36 cellular contexts compared by ENCODE assay signal in the genomic region with DNA sequence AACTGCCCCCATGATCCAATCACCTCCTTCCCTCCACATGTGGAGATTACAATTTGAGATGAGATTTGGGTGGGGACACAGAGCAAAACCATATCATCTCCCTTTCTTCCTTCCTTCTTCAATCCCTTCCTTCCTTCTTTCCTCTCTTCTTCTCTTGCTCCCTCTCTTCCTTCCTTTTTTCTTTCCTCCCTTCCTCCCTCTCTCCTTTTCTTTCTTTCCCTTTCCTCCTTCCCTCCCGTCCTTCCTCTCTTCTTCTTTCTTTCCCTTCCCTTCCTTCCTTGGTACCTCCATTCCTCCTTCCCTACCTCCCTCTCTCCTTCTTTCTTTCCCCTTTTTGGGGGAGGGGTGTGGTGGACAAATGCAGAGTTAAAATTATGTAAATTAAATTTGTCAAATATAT.
"Had no signal": no experiment of that assay in that cellular context is flagged by ENCODE, and none has a peak within 500 bp of the region (broad histone marks: within the 10 kb centered on the region; RNA-seq: fewer than 3 reads in every experiment).

No MANE protein-coding gene starts in this region.

- H3K27me3 ChIP-seq: adrenal gland, ascending aorta, body of pancreas, brain microvascular endothelial cell, breast epithelium had no signal

- H3K4me1 Mint-ChIP-seq: activated naive CD4-positive, alpha-beta T cell treated with anti-CD3 and anti-CD28 coated beads, Interleukin-2, amount 10 ng/mL, durations not matched to agents 7 days and 5 days; activated naive CD4-positive, alpha-beta T cell treated with anti-CD3 and anti-CD28 coated beads, Interleukin-2, amount 50 U/mL, for 24 hours; activated naive CD8-positive, alpha-beta T cell treated with anti-CD3 and anti-CD28 coated beads for 36 hours; activated naive CD8-positive, alpha-beta T cell treated with anti-CD3 and anti-CD28 coated beads, Interleukin-2, amount 10 ng/mL, durations not matched to agents 7 days and 5 days; activated naive CD8-positive, alpha-beta T cell treated with anti-CD3 and anti-CD28 coated beads, Interleukin-2, amount 50 U/mL, for 24 hours; activated T-helper 17 cell treated with anti-CD3 and anti-CD28 coated beads, Interleukin-2, amount 50 U/mL, for 72 hours; brain; central memory CD8-positive, alpha-beta T cell had no signal

- H3K27ac Mint-ChIP-seq: activated naive CD4-positive, alpha-beta T cell treated with anti-CD3 and anti-CD28 coated beads for 36 hours; activated naive CD4-positive, alpha-beta T cell treated with anti-CD3 and anti-CD28 coated beads, Interleukin-2, amount 10 ng/mL, durations not matched to agents 7 days and 5 days; activated naive CD4-positive, alpha-beta T cell treated with anti-CD3 and anti-CD28 coated beads, Interleukin-2, amount 50 U/mL, for 24 hours; activated naive CD4-positive, alpha-beta T cell treated with anti-CD3 and anti-CD28 coated beads, Interleukin-2, amount 50 U/mL, for 72 hours; activated naive CD8-positive, alpha-beta T cell; activated naive CD8-positive, alpha-beta T cell treated with anti-CD3 and anti-CD28 coated beads for 36 hours; activated naive CD8-positive, alpha-beta T cell treated with anti-CD3 and anti-CD28 coated beads, Interleukin-2, amount 10 ng/mL, durations not matched to agents 7 days and 5 days; activated naive CD8-positive, alpha-beta T cell treated with anti-CD3 and anti-CD28 coated beads, Interleukin-2, amount 50 U/mL, for 24 hours; activated T-cell treated with anti-CD3 and anti-CD28 coated beads, Interleukin-2, amount 50 U/mL, for 72 hours; activated T-helper 1 cell treated with anti-CD3 and anti-CD28 coated beads, Interleukin-12 subunit alpha, Interleukin-12 subunit beta, Interleukin-2, Interleukin-4 antibody, amounts not matched to agents 30 ng/mL and 10 ng/mL and 1 ng/mL, durations not matched to agents 14 hours and 24 hours and 36 hours; activated T-helper 17 cell treated with anti-CD3 and anti-CD28 coated beads, Interleukin-2, amount 50 U/mL, for 72 hours; activated T-helper 2 cell treated with anti-CD3 and anti-CD28 coated beads, Interferon-gamma antibody, Interleukin-2, Interleukin-4, amounts not matched to agents 10 μg/mL and 5 μg/mL and 100 μg/mL, durations not matched to agents 14 hours and 24 hours and 36 hours; brain had no signal

- H3K36me3 ChIP-seq: adrenal gland, ascending aorta, brain microvascular endothelial cell, breast epithelium, cardiac muscle cell had no signal

- H3K9me3 Mint-ChIP-seq: activated naive CD4-positive, alpha-beta T cell treated with anti-CD3 and anti-CD28 coated beads for 36 hours; activated naive CD4-positive, alpha-beta T cell treated with anti-CD3 and anti-CD28 coated beads, Interleukin-2, amount 10 ng/mL, durations not matched to agents 7 days and 5 days; activated naive CD4-positive, alpha-beta T cell treated with anti-CD3 and anti-CD28 coated beads, Interleukin-2, amount 50 U/mL, for 24 hours; activated naive CD8-positive, alpha-beta T cell treated with anti-CD3 and anti-CD28 coated beads for 36 hours; activated naive CD8-positive, alpha-beta T cell treated with anti-CD3 and anti-CD28 coated beads, Interleukin-2, amount 50 U/mL, for 24 hours; activated T-cell treated with anti-CD3 and anti-CD28 coated beads, Interleukin-2, amount 50 U/mL, for 4 hours; activated T-helper 1 cell treated with anti-CD3 and anti-CD28 coated beads, Interleukin-12 subunit alpha, Interleukin-12 subunit beta, Interleukin-2, Interleukin-4 antibody, amounts not matched to agents 30 ng/mL and 10 ng/mL and 1 ng/mL, durations not matched to agents 14 hours and 24 hours and 36 hours; central memory CD8-positive, alpha-beta T cell had no signal

- DNase-seq: activated effector memory CD4-positive, alpha-beta T cell treated with anti-CD3 and anti-CD28 coated beads, Interleukin-2, amount 50 U/mL, for 16 hours; activated effector memory CD4-positive, alpha-beta T cell treated with Interleukin-2 at 50 U/mL for 16 hours; activated gamma-delta T cell; activated gamma-delta T cell treated with Interleukin-2 at 50 U/mL for 16 hours; activated naive CD4-positive, alpha-beta T cell; activated naive CD4-positive, alpha-beta T cell treated with anti-CD3 and anti-CD28 coated beads for 36 hours; activated naive CD4-positive, alpha-beta T cell treated with anti-CD3 and anti-CD28 coated beads, Interleukin-2, amount 10 ng/mL, durations not matched to agents 7 days and 5 days; activated naive CD4-positive, alpha-beta T cell treated with anti-CD3 and anti-CD28 coated beads, Interleukin-2, amount 50 U/mL, for 16 hours; activated naive CD4-positive, alpha-beta T cell treated with Interleukin-2 at 50 U/mL for 16 hours; activated naive CD8-positive, alpha-beta T cell treated with anti-CD3 and anti-CD28 coated beads for 36 hours; activated naive CD8-positive, alpha-beta T cell treated with anti-CD3 and anti-CD28 coated beads, Interleukin-2, amount 10 ng/mL, durations not matched to agents 7 days and 5 days; activated naive CD8-positive, alpha-beta T cell treated with anti-CD3 and anti-CD28 coated beads, Interleukin-2, amount 50 U/mL, for 24 hours; activated T-cell treated with anti-CD3 and anti-CD28 coated beads, Interleukin-2, amount 50 U/mL, for 4 hours; activated T-cell treated with anti-CD3 and anti-CD28 coated beads, Interleukin-2, amount 50 U/mL, for 48 hours; activated T-cell treated with anti-CD3 and anti-CD28 coated beads, Interleukin-2, amount 50 U/mL, for 72 hours; adrenal gland; amniotic stem cell; amygdala; anterior cingulate cortex; aorta; body of pancreas; brain microvascular endothelial cell; caudate nucleus; central memory CD4-positive, alpha-beta T cell; cerebellar nuclear complex had no signal

- H3K4me1 ChIP-seq: adrenal gland, ascending aorta, body of pancreas, breast epithelium had no signal

- H3K4me3 ChIP-seq: adrenal gland, ascending aorta, body of pancreas, breast epithelium, cardiac muscle cell had no signal

- H3K27ac ChIP-seq: adrenal gland, ascending aorta, body of pancreas, brain microvascular endothelial cell, breast epithelium, cardiac muscle cell had no signal

- H3K36me3 Mint-ChIP-seq: activated naive CD4-positive, alpha-beta T cell treated with anti-CD3 and anti-CD28 coated beads, Interleukin-2, amount 10 ng/mL, durations not matched to agents 7 days and 5 days; activated naive CD4-positive, alpha-beta T cell treated with anti-CD3 and anti-CD28 coated beads, Interleukin-2, amount 50 U/mL, for 24 hours; activated naive CD8-positive, alpha-beta T cell treated with anti-CD3 and anti-CD28 coated beads for 36 hours; activated naive CD8-positive, alpha-beta T cell treated with anti-CD3 and anti-CD28 coated beads, Interleukin-2, amount 10 ng/mL, durations not matched to agents 7 days and 5 days; brain had no signal

- H3K4me3 Mint-ChIP-seq: activated naive CD4-positive, alpha-beta T cell treated with anti-CD3 and anti-CD28 coated beads for 36 hours; activated naive CD4-positive, alpha-beta T cell treated with anti-CD3 and anti-CD28 coated beads, Interleukin-2, amount 10 ng/mL, durations not matched to agents 7 days and 5 days; activated naive CD4-positive, alpha-beta T cell treated with anti-CD3 and anti-CD28 coated beads, Interleukin-2, amount 50 U/mL, for 24 hours; activated naive CD8-positive, alpha-beta T cell; activated naive CD8-positive, alpha-beta T cell treated with anti-CD3 and anti-CD28 coated beads for 36 hours; activated naive CD8-positive, alpha-beta T cell treated with anti-CD3 and anti-CD28 coated beads, Interleukin-2, amount 10 ng/mL, durations not matched to agents 7 days and 5 days; activated naive CD8-positive, alpha-beta T cell treated with anti-CD3 and anti-CD28 coated beads, Interleukin-2, amount 50 U/mL, for 24 hours; activated T-cell treated with anti-CD3 and anti-CD28 coated beads, Interleukin-2, amount 50 U/mL, for 4 hours; activated T-cell treated with anti-CD3 and anti-CD28 coated beads, Interleukin-2, amount 50 U/mL, for 72 hours; activated T-helper 1 cell treated with anti-CD3 and anti-CD28 coated beads, Interleukin-12 subunit alpha, Interleukin-12 subunit beta, Interleukin-2, Interleukin-4 antibody, amounts not matched to agents 30 ng/mL and 10 ng/mL and 1 ng/mL, durations not matched to agents 14 hours and 24 hours and 36 hours; activated T-helper 17 cell treated with anti-CD3 and anti-CD28 coated beads, Interleukin-2, amount 50 U/mL, for 72 hours; brain; central memory CD8-positive, alpha-beta T cell had no signal

- H3K9me3 ChIP-seq: adrenal gland, ascending aorta, body of pancreas, breast epithelium had no signal
